In genomic region chr13:31947105-31947504, GRCh38 we compare ENCODE assay signal across 17 cellular contexts.
DNase-seq lines count a peak whose midpoint lies in the region; ATAC-seq and TF ChIP-seq lines count a peak whose summit lies in the region.
"Had no signal": no experiment of that assay in that cellular context is flagged by ENCODE, and none has a peak within 500 bp of the region (broad histone marks: within the 10 kb centered on the region; RNA-seq: fewer than 3 reads in every experiment).

No MANE protein-coding gene starts in this region.

- H3K18ac ChIP-seq in mesendoderm (ENCODE audit: low read length) = no peak overlapping the region

- H3K79me2 ChIP-seq in Loucy (ENCODE audit: insufficient read depth, low read length) = no peaks in the 10 kb centered on the region
- H3K79me2 ChIP-seq in mesendoderm (ENCODE audit: control insufficient read depth, insufficient read depth, low read length) = no peaks in the 10 kb centered on the region

- TF ChIP-seq CTCF in Caco-2 (IDR thresholded peaks at IDR 0.05; ENCODE audit: insufficient read depth in 1 of 2, low read depth in 1 of 2, low read length in 1 of 2, severe bottlenecking in 1 of 2, unreplicated experiment in 1 of 2) (peak in 1 of 2 experiments; percentile 1), Loucy (conservative IDR thresholded peaks at IDR 0.05; ENCODE audit: low read length) (0 out of 2 replicates have a peak, but pooled peaks have one; percentile 20), WERI-Rb-1 (IDR thresholded peaks at IDR 0.05; ENCODE audit: low read depth, low read length) (0 out of 2 replicates have a peak, but pooled peaks have one; percentile 4), colonic mucosa (IDR thresholded peaks at IDR 0.05) (no peak)

- H3K4me2 ChIP-seq in Loucy (ENCODE audit: low read depth, low read length, poor library complexity, severe bottlenecking) = no peak overlapping the region
- H3K4me2 ChIP-seq in mesendoderm (ENCODE audit: low read length) = no peak overlapping the region
- H3K4me2 ChIP-seq: KMS-11 had no signal

- no peaks in the 10 kb centered on the region for H3K27me3 Mint-ChIP-seq in Caco-2 (ENCODE audit: insufficient read depth, unreplicated experiment)
- no peaks in the 10 kb centered on the region for H3K27me3 Mint-ChIP-seq in stimulated activated naive B cell treated with anti-CD40 and anti-IgM and Interleukin-4, amounts not matched to agents 10 μg/mL and 1 μg/mL and 100 μg/mL, for 72 hours

- no peaks in the 10 kb centered on the region for H3K79me1 ChIP-seq in mesendoderm (ENCODE audit: low read length)

- POLR2A ChIA-PET in Caco-2 (lab: Charles Lee) = no interaction called here

- intact Hi-C loops in Caco-2 (cut with micrococcal nuclease; ENCODE audit: unreplicated experiment) (no loop called here), colonic mucosa (cut with DNase I) (no loop called here), Right ventricle myocardium superior (cut with DNase I) (no loop called here)

- peaks cover 15% of the 10 kb centered on the region for H3K4me1 Mint-ChIP-seq in Caco-2 (ENCODE audit: low read depth, unreplicated experiment)
- H3K4me1 Mint-ChIP-seq in stimulated activated naive B cell treated with anti-CD40 and anti-IgM and Interleukin-4, amounts not matched to agents 10 μg/mL and 1 μg/mL and 100 μg/mL, for 72 hours = peaks cover 6 to 27% of the 10 kb centered on the region in 2 donors

- no peak overlapping the region for H3K4me3 Mint-ChIP-seq in Caco-2 (ENCODE audit: unreplicated experiment)
- no peak overlapping the region for H3K4me3 Mint-ChIP-seq in stimulated activated naive B cell treated with anti-CD40 and anti-IgM and Interleukin-4, amounts not matched to agents 10 μg/mL and 1 μg/mL and 100 μg/mL, for 72 hours
- H3K4me3 Mint-ChIP-seq: activated T-helper 1 cell treated with anti-CD3 and anti-CD28 coated beads, Interleukin-12 subunit alpha, Interleukin-12 subunit beta, Interleukin-2, Interleukin-4 antibody, amounts not matched to agents 30 ng/mL and 10 ng/mL and 1 ng/mL, durations not matched to agents 14 hours and 24 hours and 36 hours; CD8-positive, alpha-beta memory T cell; nephron progenitor cell had no signal

- no peak overlapping the region for H2AFZ ChIP-seq in Loucy (ENCODE audit: low read length)

- no peaks in the 10 kb centered on the region for H3K36me3 Mint-ChIP-seq in Caco-2 (ENCODE audit: insufficient read depth, unreplicated experiment)
- H3K36me3 Mint-ChIP-seq in stimulated activated naive B cell treated with anti-CD40 and anti-IgM and Interleukin-4, amounts not matched to agents 10 μg/mL and 1 μg/mL and 100 μg/mL, for 72 hours = peaks cover 0 to 3% of the 10 kb centered on the region in 2 donors

- H4K5ac ChIP-seq in mesendoderm (ENCODE audit: low read length) = no peak overlapping the region

- CTCF ChIA-PET in Caco-2 (lab: Charles Lee) = interaction anchor here (0.7 to 2.8 kb wide), 2 partner anchors 20 to 37 kb away, joined by 3 to 11 read pairs; no protein-coding TSS in a partner anchor

- BruUV-seq in Caco-2 (replicated peaks; lab: Mats Ljungman, UMichigan) = no TSS peak

- H3K4me1 ChIP-seq in Caco-2 (no peaks in the 10 kb centered on the region), Loucy (ENCODE audit: insufficient read depth, low read length, poor library complexity, severe bottlenecking) (peaks cover 26% of the 10 kb centered on the region), mesendoderm (ENCODE audit: control insufficient read depth, low read depth, low read length) (no peaks in the 10 kb centered on the region), colonic mucosa (no peaks in the 10 kb centered on the region)
- H3K4me1 ChIP-seq: breast epithelium, SJSA1 had no signal

- DNase-seq in Caco-2 = no peak
- DNase-seq in WERI-Rb-1 = no peak
- DNase-seq in mesendoderm = peak; percentile 39
- DNase-seq in colonic mucosa = no peak
- no peak for DNase-seq in epidermal melanocyte (ENCODE audit: insufficient read length, low spot score)
- no peak for DNase-seq in stimulated activated naive B cell treated with anti-CD40 and anti-IgM and Interleukin-4, amounts not matched to agents 10 μg/mL and 1 μg/mL and 100 μg/mL, for 72 hours
- DNase-seq in Right ventricle myocardium superior = no peak
- DNase-seq: CD8-positive, alpha-beta memory T cell; nephron progenitor cell; stimulated activated CD4-positive, alpha-beta T cell treated with anti-CD3 and anti-CD28 coated beads, Interleukin-15, amount 100 ng/mL, for 24 hours; stimulated activated CD8-positive, alpha-beta memory T cell treated with anti-CD3 and anti-CD28 coated beads, Interleukin-4, amount 100 ng/mL, for 48 hours had no signal

- H2BK15ac ChIP-seq in mesendoderm (replicated peaks; ENCODE audit: low read depth) = no peak overlapping the region

- no peak overlapping the region for H4K8ac ChIP-seq in mesendoderm (ENCODE audit: low read depth, low read length)

- H3K27ac Mint-ChIP-seq in Caco-2 (ENCODE audit: unreplicated experiment) = peak overlapping the region; percentile 24
- H3K27ac Mint-ChIP-seq in stimulated activated naive B cell treated with anti-CD40 and anti-IgM and Interleukin-4, amounts not matched to agents 10 μg/mL and 1 μg/mL and 100 μg/mL, for 72 hours = no peak overlapping the region
- H3K27ac Mint-ChIP-seq: activated T-helper 1 cell treated with anti-CD3 and anti-CD28 coated beads, Interleukin-12 subunit alpha, Interleukin-12 subunit beta, Interleukin-2, Interleukin-4 antibody, amounts not matched to agents 30 ng/mL and 10 ng/mL and 1 ng/mL, durations not matched to agents 14 hours and 24 hours and 36 hours; CD8-positive, alpha-beta memory T cell; nephron progenitor cell had no signal

- H3K27me3 ChIP-seq in Caco-2 (replicated peaks; ENCODE audit: control insufficient read depth, insufficient read depth, low read length) (no peaks in the 10 kb centered on the region), Loucy (ENCODE audit: insufficient read depth, low read length, poor library complexity, severe bottlenecking) (no peaks in the 10 kb centered on the region), WERI-Rb-1 (ENCODE audit: insufficient read depth, low read depth, severe bottlenecking) (no peaks in the 10 kb centered on the region), mesendoderm (ENCODE audit: insufficient read depth, low read length, poor library complexity) (no peaks in the 10 kb centered on the region), colonic mucosa (no peaks in the 10 kb centered on the region)
- H3K27me3 ChIP-seq: breast epithelium, SJSA1 had no signal

- no peak overlapping the region for H3K23ac ChIP-seq in mesendoderm (ENCODE audit: low read length)

- H2AK5ac ChIP-seq in mesendoderm (ENCODE audit: low read length) = no peak overlapping the region

- H3K9me3 Mint-ChIP-seq in Caco-2 (ENCODE audit: unreplicated experiment) = no peaks in the 10 kb centered on the region
- H3K9me3 Mint-ChIP-seq in stimulated activated naive B cell treated with anti-CD40 and anti-IgM and Interleukin-4, amounts not matched to agents 10 μg/mL and 1 μg/mL and 100 μg/mL, for 72 hours = no peaks in the 10 kb centered on the region
- H3K9me3 Mint-ChIP-seq: activated T-helper 1 cell treated with anti-CD3 and anti-CD28 coated beads, Interleukin-12 subunit alpha, Interleukin-12 subunit beta, Interleukin-2, Interleukin-4 antibody, amounts not matched to agents 30 ng/mL and 10 ng/mL and 1 ng/mL, durations not matched to agents 14 hours and 24 hours and 36 hours; nephron progenitor cell had no signal

- H3K4me3 ChIP-seq in Caco-2 (ENCODE audit: low read depth, low read length) (no peak overlapping the region), Loucy (ENCODE audit: low read length, poor library complexity, severe bottlenecking) (no peak overlapping the region), WERI-Rb-1 (ENCODE audit: low read depth, low read length) (no peak overlapping the region), mesendoderm (ENCODE audit: low read length) (no peak overlapping the region), colonic mucosa (no peak overlapping the region)
- H3K4me3 ChIP-seq: breast epithelium, SJSA1 had no signal

- no peaks in the 10 kb centered on the region for H4K20me1 ChIP-seq in Loucy (ENCODE audit: insufficient read depth, low read length, poor library complexity, severe bottlenecking)

- no peak overlapping the region for H3K4ac ChIP-seq in mesendoderm (ENCODE audit: low read depth, low read length)

- no peak overlapping the region for H2BK120ac ChIP-seq in mesendoderm (ENCODE audit: low read depth, low read length)

- H3K9ac ChIP-seq in Loucy (ENCODE audit: low read depth, low read length, poor library complexity, severe bottlenecking) = no peak overlapping the region
- no peak overlapping the region for H3K9ac ChIP-seq in mesendoderm (ENCODE audit: low read length)
- no peak overlapping the region for H3K9ac ChIP-seq in colonic mucosa (ENCODE audit: low read depth in 2 of 2, low read length in 2 of 2)
- H3K9ac ChIP-seq: KMS-11 had no signal

- no peaks in the 10 kb centered on the region for H3K9me2 ChIP-seq in Loucy (replicated peaks; ENCODE audit: low read depth, low read length)

- H3K36me3 ChIP-seq in Caco-2 (ENCODE audit: control insufficient read depth, insufficient read depth, low read length) (no peaks in the 10 kb centered on the region), Loucy (ENCODE audit: insufficient read depth, low read length) (no peaks in the 10 kb centered on the region), WERI-Rb-1 (peaks cover 15% of the 10 kb centered on the region; the same call in 1 of the 2 replicates), mesendoderm (ENCODE audit: control insufficient read depth, insufficient read depth, low read length) (no peaks in the 10 kb centered on the region), colonic mucosa (no peaks in the 10 kb centered on the region)
- H3K36me3 ChIP-seq: breast epithelium, SJSA1 had no signal

- no peaks in the 10 kb centered on the region for H3F3A ChIP-seq in Loucy (ENCODE audit: low read depth)

- H2BK5ac ChIP-seq in mesendoderm (ENCODE audit: low read length) = no peak overlapping the region

- H3K9me3 ChIP-seq in Caco-2 = no peaks in the 10 kb centered on the region
- no peaks in the 10 kb centered on the region for H3K9me3 ChIP-seq in Loucy (ENCODE audit: insufficient read depth, low read depth, low read length)
- no peaks in the 10 kb centered on the region for H3K9me3 ChIP-seq in WERI-Rb-1 (ENCODE audit: severe bottlenecking)
- H3K9me3 ChIP-seq in colonic mucosa = no peaks in the 10 kb centered on the region
- H3K9me3 ChIP-seq: breast epithelium, SJSA1 had no signal

- H3K56ac ChIP-seq in mesendoderm (ENCODE audit: low read length) = no peak overlapping the region

- ATAC-seq in stimulated activated naive B cell treated with anti-CD40 and anti-IgM and Interleukin-4, amounts not matched to agents 10 μg/mL and 1 μg/mL and 100 μg/mL, for 72 hours (replicated peaks) = no peak
- ATAC-seq in Right ventricle myocardium superior (ENCODE audit: poor library complexity) = no peak
- ATAC-seq: activated CD4-positive, CD25-positive, alpha-beta regulatory T cell treated with anti-CD3 and anti-CD28 coated beads, Interleukin-2, amount 50 U/mL, for 24 hours had no signal

- H3K27ac ChIP-seq in WERI-Rb-1 (no peak overlapping the region), mesendoderm (ENCODE audit: low read depth, low read length) (no peak overlapping the region), colonic mucosa (no peak overlapping the region)
- H3K27ac ChIP-seq: breast epithelium, KMS-11, SJSA1 had no signal

- WGBS in mesendoderm (ENCODE audit: extremely low coverage, insufficient coverage, low lambda C conversion rate) = no CpG with 5 or more reads among the region's 2 CpGs
